9 cellular contexts compared by ENCODE assay signal in genomic region chr16:83807327-83807709, GRCh38. TPM values are rescaled to one million over a fixed set of nuclear protein-coding genes. Genes with fewer than 3 reads are reported as not detected.
DNase-seq lines count a peak whose midpoint lies in the region; ATAC-seq, FAIRE-seq and TF ChIP-seq lines count a peak whose summit lies in the region.
"Had no signal": no experiment of that assay in that cellular context is flagged by ENCODE, and none has a peak within 500 bp of the region (broad histone marks: within the 10 kb centered on the region; RNA-seq: fewer than 3 reads in every experiment).

No MANE protein-coding gene starts in this region.

- H3K4me1 ChIP-seq in A549: peaks cover 25% of the 10 kb centered on the region; the same call in 2 of the 3 replicates
- peaks cover 13% of the 10 kb centered on the region for H3K4me1 ChIP-seq in H9 (ENCODE audit: insufficient read depth, low read length)
- H3K4me1 ChIP-seq in astrocyte (ENCODE audit: insufficient read depth, low read length): peaks cover 20% of the 10 kb centered on the region
- H3K4me1 ChIP-seq in body of pancreas: peaks cover 14% of the 10 kb centered on the region

- H3K14ac ChIP-seq in H9 (ENCODE audit: insufficient read depth, low read length): no peak overlapping the region

- H3K36me3 Mint-ChIP-seq in H9 (ENCODE audit: insufficient read depth in 1 of 3, low read depth in 3 of 3) (peaks cover 12 to 34% (median 23%) of the 10 kb centered on the region in 3 experiments; a peak in 6 of 7 replicates), astrocyte (ENCODE audit: low read depth, unreplicated experiment) (peaks cover 7% of the 10 kb centered on the region), mesothelial cell of epicardium (peaks cover 7% of the 10 kb centered on the region)

- WGBS in A549 (ENCODE audit: missing lambda C conversion rate): 41% methylated on average over 5 of the region's 8 CpGs
- WGBS in H9 (ENCODE audit: extremely low coverage, insufficient read length, low lambda C conversion rate): no CpG with 5 or more reads among the region's 8 CpGs
- 85 to 87% methylated on average over 8 of the region's 8 CpGs for WGBS in body of pancreas, 2 donors

- no peak overlapping the region for H2BK12ac ChIP-seq in H9 (ENCODE audit: insufficient read length, low read depth, low read length)

- FAIRE-seq in A549 (lab: Jason Lieb, UNC) (no peak), astrocyte (lab: Jason Lieb, UNC) (no peak)

- H3K4me1 Mint-ChIP-seq in H9: peaks cover 28% of the 10 kb centered on the region in 2 experiments
- peaks cover 14% of the 10 kb centered on the region for H3K4me1 Mint-ChIP-seq in astrocyte (ENCODE audit: low read depth, unreplicated experiment)
- H3K4me1 Mint-ChIP-seq in mesothelial cell of epicardium: peaks cover 24% of the 10 kb centered on the region

- TF ChIP-seq EP300 in A549 (IDR thresholded peaks at IDR 0.05): no peak

- CTCF ChIA-PET in A549 (lab: Yijun Ruan, JAX): no interaction called here

- POLR2A ChIA-PET in A549 (lab: Yijun Ruan, JAX): interaction anchor here (1.1 kb wide), 1 partner anchor 9 kb away, joined by 3 read pairs; no protein-coding TSS in a partner anchor

- H2BK15ac ChIP-seq in H9 (ENCODE audit: low read depth, low read length): no peak overlapping the region

- H4K20me1 ChIP-seq in H9 (ENCODE audit: control insufficient read depth, insufficient read depth, insufficient read length) (peaks cover 2% of the 10 kb centered on the region), astrocyte (ENCODE audit: insufficient read depth, low read length) (peaks cover 19% of the 10 kb centered on the region)

- TF ChIP-seq CTCF in A549 (IDR thresholded peaks at IDR 0.05) (no peak), H9 (conservative IDR thresholded peaks at IDR 0.05) (no peak), astrocyte (IDR thresholded peaks at IDR 0.05; ENCODE audit: insufficient read depth, low read depth, low read length) (no peak), mesothelial cell of epicardium (IDR thresholded peaks at IDR 0.05; ENCODE audit: unreplicated experiment) (no peak), body of pancreas (IDR thresholded peaks at IDR 0.05) (no peak)

- H3K79me1 ChIP-seq in H9 (ENCODE audit: insufficient read depth, low read depth, low read length, poor library complexity, severe bottlenecking): peaks cover 4% of the 10 kb centered on the region

- H3K9me3 ChIP-seq in A549 (no peaks in the 10 kb centered on the region), H9 (ENCODE audit: control insufficient read depth, low read depth, low read length) (no peaks in the 10 kb centered on the region), astrocyte (ENCODE audit: insufficient read depth, low read depth, low read length) (no peaks in the 10 kb centered on the region), body of pancreas (no peaks in the 10 kb centered on the region)

- H3T11ph ChIP-seq in H9 (ENCODE audit: low read length): no peak overlapping the region

- H3K9ac ChIP-seq in H9 (ENCODE audit: extremely low read depth, insufficient read length, low read length) (no peak overlapping the region), astrocyte (ENCODE audit: low read length) (no peak overlapping the region)

- H3K27me3 ChIP-seq in H9 (ENCODE audit: insufficient read depth, low read length): no peaks in the 10 kb centered on the region
- no peaks in the 10 kb centered on the region for H3K27me3 ChIP-seq in astrocyte (ENCODE audit: insufficient read depth, low read length)
- no peaks in the 10 kb centered on the region for H3K27me3 ChIP-seq in body of pancreas

- TF ChIP-seq RAD21 in A549 (conservative IDR thresholded peaks at IDR 0.05 in 1 of 2, IDR thresholded peaks at IDR 0.05 in 1 of 2): no peak

- peaks cover 8% of the 10 kb centered on the region; the same call in 1 of the 2 replicates for H3K79me2 ChIP-seq in H9 (ENCODE audit: insufficient read depth, low read length)
- peaks cover 39% of the 10 kb centered on the region for H3K79me2 ChIP-seq in astrocyte (ENCODE audit: insufficient read depth, low read length)

- H3K18ac ChIP-seq in H9 (ENCODE audit: insufficient read length, low read depth, low read length): no peak overlapping the region

- H3K27me3 Mint-ChIP-seq in H9 (ENCODE audit: low read depth): 0 out of 2 replicates have a peak, but pooled peaks cover 1% of the 10 kb centered on the region
- peaks cover 2% of the 10 kb centered on the region for H3K27me3 Mint-ChIP-seq in astrocyte (ENCODE audit: low read depth, unreplicated experiment)
- H3K27me3 Mint-ChIP-seq in mesothelial cell of epicardium (ENCODE audit: low read depth): peaks cover 13% of the 10 kb centered on the region

- peak overlapping the region in 1 of 3 experiments; percentile 8; a peak in 1 of 7 replicates for H3K27ac Mint-ChIP-seq in H9
- no peak overlapping the region for H3K27ac Mint-ChIP-seq in astrocyte (ENCODE audit: unreplicated experiment)
- no peak overlapping the region for H3K27ac Mint-ChIP-seq in mesothelial cell of epicardium

- peaks cover 3% of the 10 kb centered on the region for H3K23me2 ChIP-seq in H9 (ENCODE audit: insufficient read length, low read depth, low read length, poor library complexity, severe bottlenecking)

- DNase-seq in A549 (ENCODE audit: low read depth in 1 of 2, low spot score in 1 of 2): no peak
- DNase-seq in H9: no peak
- no peak for DNase-seq in astrocyte (ENCODE audit: low read depth)
- DNase-seq in mesothelial cell of epicardium (ENCODE audit: low spot score in 2 of 2, unreplicated experiment in 2 of 2): no peak
- DNase-seq in body of pancreas: no peak
- no peak for DNase-seq in NK-92 (lab: John Stamatoyannopoulos, UW; ENCODE audit: unreplicated experiment)
- no peak for DNase-seq in Ammon's horn (ENCODE audit: low spot score)
- DNase-seq in stimulated activated CD4-positive, alpha-beta T cell treated with anti-CD3 and anti-CD28 coated beads, Interleukin-2, amount 100 ng/mL, for 24 hours: no peak
- DNase-seq: NCI-H1417 treated with DMSO at 0.1 percent for 48 hours had no signal

- peak overlapping the region; percentile 65 to 98 for H3K27ac ChIP-seq in A549
- no peak overlapping the region for H3K27ac ChIP-seq in H9 (ENCODE audit: insufficient read length, low read depth, low read length)
- no peak overlapping the region for H3K27ac ChIP-seq in astrocyte (ENCODE audit: low read depth, low read length)
- peak overlapping the region in 2 of 4 donors; percentile 34 to 81 for H3K27ac ChIP-seq in body of pancreas

- H3K4me3 Mint-ChIP-seq in H9 (peak overlapping the region; percentile 96 to 98; a peak in 4 of 5 replicates), astrocyte (ENCODE audit: unreplicated experiment) (peak overlapping the region; percentile 98), mesothelial cell of epicardium (peak overlapping the region; percentile 97)

- no peak overlapping the region for H4K5ac ChIP-seq in H9 (ENCODE audit: insufficient read length, low read depth, low read length)

- H2AFZ ChIP-seq in H9 (ENCODE audit: low read length): no peak overlapping the region
- peak overlapping the region; percentile 51 for H2AFZ ChIP-seq in astrocyte (ENCODE audit: low read depth, low read length)

- H2AK5ac ChIP-seq in H9 (ENCODE audit: insufficient read length, low read length): no peak overlapping the region

- H2BK120ac ChIP-seq in H9 (ENCODE audit: low read depth, low read length, poor library complexity, severe bottlenecking): no peak overlapping the region

- intact Hi-C loops in body of pancreas (cut with DNase I): no loop called here

- H3K9me3 Mint-ChIP-seq in H9 (no peaks in the 10 kb centered on the region; a peak in 1 of 5 replicates), astrocyte (ENCODE audit: unreplicated experiment) (peaks cover 4% of the 10 kb centered on the region), mesothelial cell of epicardium (no peaks in the 10 kb centered on the region)

- no peak overlapping the region for H3K56ac ChIP-seq in H9 (ENCODE audit: insufficient read length, low read depth, low read length)

- TF ChIP-seq POLR2A in A549 (IDR thresholded peaks at IDR 0.05; ENCODE audit: low read length) (no peak), body of pancreas (IDR thresholded peaks at IDR 0.05) (no peak)

- no peak overlapping the region for H2BK5ac ChIP-seq in H9 (ENCODE audit: insufficient read length, low read length)

- H3K36me3 ChIP-seq in astrocyte (ENCODE audit: insufficient read depth, low read length) (peaks cover 6% of the 10 kb centered on the region), body of pancreas (replicated peaks in 1 of 2; ENCODE audit: insufficient read depth in 1 of 2, low read depth in 2 of 2) (no peaks in the 10 kb centered on the region)

- H4K91ac ChIP-seq in H9 (ENCODE audit: insufficient read length, low read depth, low read length): no peak overlapping the region

- H3K4me3 ChIP-seq in A549 (peak overlapping the region; percentile 93), astrocyte (ENCODE audit: insufficient read depth, low read depth, low read length) (peak overlapping the region; percentile 88), body of pancreas (no peak overlapping the region)

- H2BK20ac ChIP-seq in H9 (ENCODE audit: low read depth, low read length, poor library complexity, severe bottlenecking): no peak overlapping the region

- no peak overlapping the region for H4K8ac ChIP-seq in H9 (replicated peaks; ENCODE audit: insufficient read length, low read depth, low read length)

- H3K4me2 ChIP-seq in A549 (peak overlapping the region; percentile 87), H9 (ENCODE audit: insufficient read depth, insufficient read length, low read length) (no peak overlapping the region), astrocyte (ENCODE audit: low read length) (peak overlapping the region; percentile 99)

- no peak overlapping the region for H3K4ac ChIP-seq in H9 (ENCODE audit: low read depth, low read length)

- ATAC-seq in A549 (no peak; a peak in 2 of 6 replicates), body of pancreas (no peak)

- no peak overlapping the region for H3K23ac ChIP-seq in H9 (ENCODE audit: insufficient read length, low read depth, low read length)

TF ChIP-seq in A549, 52 proteins besides CTCF, POLR2A, EP300 and RAD21:
- TF ChIP-seq E2F6 (IDR thresholded peaks at IDR 0.05; ENCODE audit: borderline replicate concordance, low read depth) (no peak), ZFP36 (IDR thresholded peaks at IDR 0.05; ENCODE audit: borderline replicate concordance, partially characterized antibody) (no peak)
TF ChIP-seq in A549: peak in this region for 0.

RNA-seq across cellular contexts. Expression of gene HSBP1, which starts 0.5 kb away (rescaled TPM):
- polyA plus RNA-seq in A549 (2011; rRNA removed): 236 and 280 TPM in 2 replicates
- polyA plus RNA-seq in A549 (2012; cell fraction: cytosol; rRNA removed): 147 and 175 TPM in 2 replicates
- 16.4 and 29.1 TPM in 2 replicates for polyA plus RNA-seq in A549 (2012; cell fraction: nucleus; rRNA removed)
- polyA plus RNA-seq in A549 (2017; fragmentation: RNase III; extraction: RNeasy Plus Mini Kit Qiagen cat#74134 plus additional on column Dnase treatment): 185 to 206 TPM (median 190 TPM) in 3 replicates
- polyA minus RNA-seq in A549 (2011; rRNA and poly(A)+ RNA removed): 43.5 and 58.5 TPM in 2 replicates
- total RNA-seq in H9 (2021): 228 and 230 TPM in 2 replicates
- total RNA-seq in astrocyte: 148 and 179 TPM in 2 replicates
- 137 to 139 TPM (median 138 TPM) in 3 replicates for total RNA-seq in mesothelial cell of epicardium
- total RNA-seq in body of pancreas: 10 to 100 TPM in 1 of 2 donors, 1 to 10 TPM in 1; 4.9 to 12.5 TPM

Comparison
In these comparisons a context has a peak if more than half of its experiments do, and no peak if none do; other contexts are left out.
1. H3K27ac ChIP-seq: peak in A549 (2 of 2); none in H9 (single experiment) and astrocyte (single experiment).
2. H3K4me3 ChIP-seq: peak in A549 (single experiment) and astrocyte (single experiment); none in body of pancreas (0 of 2).
3. RNA of gene HSBP1, which starts 0.5 kb away (total RNA-seq): 228 to 230 TPM in H9, 148 to 179 TPM in astrocyte and 137 to 139 TPM in mesothelial cell of epicardium; 4.9 to 12.5 TPM in body of pancreas; every median in the first group is over 10 times any median in the second.
4. Peak in every context shown above with its lines, with median percentiles within 50 percentile points of each other: H3K4me3 Mint-ChIP-seq.